9 cellular contexts compared by ENCODE assay signal in the genomic region with DNA sequence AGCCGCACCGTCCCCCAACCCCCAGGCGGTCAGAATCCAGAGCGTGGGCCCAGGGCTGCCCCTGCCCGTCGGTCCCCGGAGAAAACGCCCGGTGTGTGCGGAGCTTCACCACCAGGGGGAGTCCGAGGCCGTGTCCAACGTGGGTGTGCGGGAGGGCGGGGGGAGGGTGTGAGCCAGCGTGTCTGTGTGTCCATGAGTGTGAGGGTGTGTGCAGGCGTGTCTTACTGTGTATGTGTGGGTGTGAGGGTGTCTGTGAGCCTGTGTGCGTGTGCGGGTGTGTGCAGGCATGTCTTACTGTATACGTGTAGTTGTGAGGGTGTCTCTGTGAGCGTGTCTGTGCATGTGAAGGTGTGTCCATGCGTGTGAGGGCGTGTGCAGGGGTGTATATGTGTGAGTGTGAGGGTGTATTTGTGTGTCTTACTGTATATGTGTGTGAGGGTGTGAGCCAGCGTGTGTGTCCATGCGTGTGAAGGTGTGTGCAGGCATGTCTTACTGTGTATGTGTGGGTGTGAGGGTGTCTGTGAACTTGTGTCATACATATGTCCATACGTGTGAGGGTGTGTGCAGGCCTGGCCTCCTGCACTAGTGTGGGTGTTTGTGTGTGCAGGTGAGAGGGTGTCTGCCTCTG. TPM values are rescaled to one million over a fixed set of nuclear protein-coding genes. Genes with fewer than 3 reads are reported as not detected.
DNase-seq lines count a peak whose midpoint lies in the region; ATAC-seq and TF ChIP-seq lines count a peak whose summit lies in the region.
"Had no signal": no experiment of that assay in that cellular context is flagged by ENCODE, and none has a peak within 500 bp of the region (broad histone marks: within the 10 kb centered on the region; RNA-seq: fewer than 3 reads in every experiment).

No MANE protein-coding gene starts in this region.

- H3K36me3 ChIP-seq in psoas muscle (ENCODE audit: insufficient read depth in 1 of 2, low read depth in 1 of 2): no peaks in the 10 kb centered on the region
- H3K36me3 ChIP-seq in uterus: no peaks in the 10 kb centered on the region

- ATAC-seq in Right ventricle myocardium inferior (peak; percentile 75), psoas muscle (peak; percentile 68 to 80 (median 77)), GM19035 (IDR thresholded peaks at IDR 0.05; ENCODE audit: unreplicated experiment) (no peak)

- H3K4me1 ChIP-seq in psoas muscle (peaks cover 44% of the 10 kb centered on the region), uterus (no peaks in the 10 kb centered on the region)

- no peak overlapping the region for H3K4me3 Mint-ChIP-seq in activated naive CD8-positive, alpha-beta T cell

- TF ChIP-seq POLR2A in uterus (IDR thresholded peaks at IDR 0.05): no peak

- H3K4me1 Mint-ChIP-seq in activated naive CD8-positive, alpha-beta T cell (ENCODE audit: low read depth): peaks cover 28% of the 10 kb centered on the region

- intact Hi-C loops in Right ventricle myocardium inferior (cut with DNase I): loop anchor here (1.0 to 5.0 kb wide), 2 partner anchors 117 to 292 kb away; no protein-coding TSS in a partner anchor
- intact Hi-C loops in psoas muscle (cut with DNase I): loop anchor here (1.0 to 5.0 kb wide), 6 partner anchors 52 to 307 kb away; no protein-coding TSS in a partner anchor
- intact Hi-C loops in uterus (cut with DNase I; ENCODE audit: low total_unique reads): loop anchor here (10.0 kb wide), 2 partner anchors 114 to 284 kb away; no protein-coding TSS in a partner anchor

- H3K27ac ChIP-seq in psoas muscle (peak overlapping the region; percentile 63), uterus (no peak overlapping the region)

- peaks cover 4% of the 10 kb centered on the region for H3K36me3 Mint-ChIP-seq in activated naive CD8-positive, alpha-beta T cell

- peaks cover 2% of the 10 kb centered on the region for H3K27me3 Mint-ChIP-seq in activated naive CD8-positive, alpha-beta T cell

- 24 to 27% (median 24%) methylated on average over 26 of the region's 26 CpGs for WGBS in psoas muscle, 3 donors

- peak; percentile 67 for DNase-seq in DMS53 (lab: John Stamatoyannopoulos, UW)
- DNase-seq in LHCN-M2 (ENCODE audit: low read depth): peak; percentile 19
- peak; percentile 71 for DNase-seq in T follicular helper cell (ENCODE audit: low read depth)
- peak; percentile 91 for DNase-seq in Right ventricle myocardium inferior (ENCODE audit: missing footprints)
- peak; percentile 84 to 93 for DNase-seq in psoas muscle
- DNase-seq in uterus: peak; percentile 72 to 78

- peaks cover 6% of the 10 kb centered on the region for H3K9me3 Mint-ChIP-seq in activated naive CD8-positive, alpha-beta T cell (ENCODE audit: low read depth)

- no peak overlapping the region for H3K4me3 ChIP-seq in psoas muscle
- H3K4me3 ChIP-seq in uterus: no peak overlapping the region

- H3K27ac Mint-ChIP-seq in activated naive CD8-positive, alpha-beta T cell: peak overlapping the region; percentile 90

- no peaks in the 10 kb centered on the region for H3K9me3 ChIP-seq in psoas muscle
- no peaks in the 10 kb centered on the region for H3K9me3 ChIP-seq in uterus

- peaks cover 0 to 3% (median 0%) of the 10 kb centered on the region in 3 donors for H3K27me3 ChIP-seq in psoas muscle (ENCODE audit: insufficient read depth in 3 of 3, low read length in 2 of 3)
- H3K27me3 ChIP-seq in uterus: no peaks in the 10 kb centered on the region

- TF ChIP-seq CTCF in psoas muscle (IDR thresholded peaks at IDR 0.05) (peak; percentile 75), uterus (IDR thresholded peaks at IDR 0.05) (peak; percentile 85 to 94 (median 93))

RNA-seq across cellular contexts. Expression of a gene that starts 24.6 kb away (rescaled TPM):
- total RNA-seq in LHCN-M2 (2014; rRNA removed) (not detected in 2 replicates), Right ventricle myocardium inferior (1.7 TPM), psoas muscle (under 1 TPM in 2 of 4 donors, not detected in 2; 0.13 to 0.14 TPM), uterus (10 to 100 TPM in 1 of 4 donors, 1 to 10 TPM in 1, under 1 TPM in 1, not detected in 1; 0.26 to 17.8 (median 3.5) TPM)
- not detected for polyA plus RNA-seq in LHCN-M2 (2012)
- under 1 TPM in 2 of 3 donors, not detected in 1; 0.01 to 0.03 TPM for polyA plus RNA-seq in psoas muscle
- total RNA-seq: activated CD8-positive, alpha-beta memory T cell treated with anti-CD3 and anti-CD28 coated beads for 36 hours had no signal

Comparison
In these comparisons a context has a peak if more than half of its experiments do, and no peak if none do; other contexts are left out.
1. DNase-seq: peak in every context shown above with its lines; median percentile 91 in Right ventricle myocardium inferior; 88 in psoas muscle; 75 in uterus; 71 in T follicular helper cell; 67 in DMS53; 19 in LHCN-M2.